10 cellular contexts compared by ENCODE assay signal in the genomic region with DNA sequence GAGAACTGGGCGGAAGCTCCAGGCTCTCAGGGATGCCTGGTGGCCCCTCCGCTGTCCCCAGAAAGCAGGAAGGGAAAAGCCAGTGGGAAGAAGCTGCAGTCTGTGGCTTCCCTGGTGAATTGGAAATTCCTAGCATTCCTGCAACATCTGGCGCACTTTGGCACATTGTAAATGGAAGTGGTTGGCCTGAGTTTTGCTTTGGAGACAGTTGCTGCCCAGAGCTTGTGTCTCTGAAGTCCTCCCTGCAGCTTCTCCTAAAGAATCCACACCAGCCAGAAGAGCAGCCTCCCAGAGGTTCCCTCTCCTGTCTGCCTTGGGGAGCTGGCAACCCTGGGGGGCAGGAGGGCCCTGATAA. TPM values are rescaled to one million over a fixed set of nuclear protein-coding genes. Genes with fewer than 3 reads are reported as not detected.
DNase-seq lines count a peak whose midpoint lies in the region; ATAC-seq and TF ChIP-seq lines count a peak whose summit lies in the region.
"Had no signal": no experiment of that assay in that cellular context is flagged by ENCODE, and none has a peak within 500 bp of the region (broad histone marks: within the 10 kb centered on the region; RNA-seq: fewer than 3 reads in every experiment).

No MANE protein-coding gene starts in this region.

- H3K9me3 ChIP-seq in mucosa of descending colon = no peaks in the 10 kb centered on the region

- no peaks in the 10 kb centered on the region for H3K36me3 ChIP-seq in mucosa of descending colon (ENCODE audit: low read depth)

- no peak overlapping the region for H3K27ac Mint-ChIP-seq in CD14-positive monocyte
- H3K27ac Mint-ChIP-seq: dendritic cell treated with granulocyte-macrophage colony-stimulating factor and Interleukin-4, amounts not matched to agents 40 ng/mL and 50 ng/mL, for 4 days had no signal

- ATAC-seq in mucosa of descending colon (peak; percentile 7), HG02678 (IDR thresholded peaks at IDR 0.05; ENCODE audit: unreplicated experiment) (no peak)

- DNase-seq in A172 (ENCODE audit: low spot score) = peak; percentile 82
- DNase-seq in M059J (ENCODE audit: low read depth) = peak; percentile 89
- DNase-seq in epidermal melanocyte (ENCODE audit: insufficient read length, low spot score) = peak; percentile 79
- peak in 1 of 3 donors; percentile 42 for DNase-seq in mucosa of descending colon
- no peak for DNase-seq in CD14-positive monocyte (ENCODE audit: low spot score)
- no peak for DNase-seq in NCI-H1436 (lab: John Stamatoyannopoulos, UW)
- no peak for DNase-seq in activated T-cell treated with anti-CD3 and anti-CD28 coated beads, Interleukin-2, amount 50 U/mL, for 1 hour
- DNase-seq: AML-193 had no signal

- peaks cover 42% of the 10 kb centered on the region for H3K4me1 ChIP-seq in mucosa of descending colon (ENCODE audit: low read depth)

- no peak for TF ChIP-seq CTCF in mucosa of descending colon (IDR thresholded peaks at IDR 0.05)
- TF ChIP-seq CTCF in CD14-positive monocyte (IDR thresholded peaks at IDR 0.05) = no peak

- H3K9me3 Mint-ChIP-seq in CD14-positive monocyte = no peaks in the 10 kb centered on the region
- H3K9me3 Mint-ChIP-seq: dendritic cell treated with granulocyte-macrophage colony-stimulating factor and Interleukin-4, amounts not matched to agents 40 ng/mL and 50 ng/mL, for 4 days had no signal

- peaks cover 2 to 12% of the 10 kb centered on the region in 2 donors for H3K36me3 Mint-ChIP-seq in CD14-positive monocyte

- H3K27me3 Mint-ChIP-seq in CD14-positive monocyte (ENCODE audit: low read depth in 3 of 3) = peaks cover 6 to 8% (median 6%) of the 10 kb centered on the region in 3 donors

- intact Hi-C loops in mucosa of descending colon (cut with DNase I, micrococcal nuclease) = no loop called here
- intact Hi-C loops in CD14-positive monocyte (cut with micrococcal nuclease) = no loop called here

- H3K4me3 ChIP-seq in mucosa of descending colon = no peak overlapping the region

- H3K4me3 Mint-ChIP-seq in CD14-positive monocyte = no peak overlapping the region
- H3K4me3 Mint-ChIP-seq: dendritic cell treated with granulocyte-macrophage colony-stimulating factor and Interleukin-4, amounts not matched to agents 40 ng/mL and 50 ng/mL, for 4 days had no signal

- H3K4me1 Mint-ChIP-seq in CD14-positive monocyte = peaks cover 34% of the 10 kb centered on the region

RNA-seq across cellular contexts. Expression of a gene that starts 48.2 kb away (rescaled TPM):
- 9.2 and 11.0 TPM in 2 replicates for total RNA-seq in A172 (2014; rRNA removed; shearing (Covaris generic))
- total RNA-seq in M059J (2014; rRNA removed; shearing (Covaris generic)) = 4.4 and 6.8 TPM in 2 replicates
- 100 to 1,000 TPM in 2 of 3 donors, 10 to 100 TPM in 1; 87.6 to 146 (median 144) TPM for total RNA-seq in mucosa of descending colon
- polyA plus RNA-seq in CD14-positive monocyte = 10 to 100 TPM; 20.7 to 23.7 TPM

Comparison
In these comparisons a context has a peak if more than half of its experiments do, and no peak if none do; other contexts are left out.
1. DNase-seq: peak in A172 (single experiment), M059J (single experiment) and epidermal melanocyte (single experiment); none in CD14-positive monocyte (single experiment), NCI-H1436 (single experiment) and activated T-cell treated with anti-CD3 and anti-CD28 coated beads, Interleukin-2, amount 50 U/mL, for 1 hour (single experiment).